In the genomic region with DNA sequence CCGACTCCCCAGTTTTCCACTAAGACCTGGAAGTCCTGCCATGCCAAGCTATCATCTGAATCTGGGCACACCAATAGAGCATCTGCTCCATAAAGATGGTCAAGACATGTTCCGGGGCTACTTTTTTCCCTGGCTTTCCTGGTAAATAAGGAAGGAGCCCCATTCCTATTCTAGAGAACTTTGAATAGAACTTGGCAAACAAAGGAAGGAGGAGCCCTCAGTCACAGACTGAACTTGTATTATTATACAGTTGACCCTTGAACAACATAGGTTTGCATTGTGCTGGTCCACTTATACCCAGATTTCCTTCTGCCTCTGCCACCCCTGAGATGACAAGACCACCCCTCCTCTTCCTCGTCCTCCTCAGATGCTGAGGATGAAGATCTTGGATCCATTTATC, we compare ENCODE assay signal across 26 cellular contexts.
DNase-seq lines count a peak whose midpoint lies in the region; ATAC-seq and TF ChIP-seq lines count a peak whose summit lies in the region.
"Had no signal": no experiment of that assay in that cellular context is flagged by ENCODE, and none has a peak within 500 bp of the region (broad histone marks: within the 10 kb centered on the region; RNA-seq: fewer than 3 reads in every experiment).

No MANE protein-coding gene starts in this region.

- peaks cover 44% of the 10 kb centered on the region for H3K4me1 Mint-ChIP-seq in nephron
- H3K4me1 Mint-ChIP-seq: GM23338 had no signal

- peak overlapping the region; percentile 20 to 83 (median 62) for H3K27ac Mint-ChIP-seq in nephron
- H3K27ac Mint-ChIP-seq: GM23338, HFFc6 had no signal

- no peaks in the 10 kb centered on the region for H3K27me3 ChIP-seq in transverse colon
- H3K27me3 ChIP-seq: SJCRH30 had no signal

- peak; percentile 62 for DNase-seq in DMS53 (lab: John Stamatoyannopoulos, UW)
- DNase-seq in DMS53 treated with DMSO at 0.1 percent for 48 hours (lab: John Stamatoyannopoulos, UW; ENCODE audit: unreplicated experiment), result no peak
- peak; percentile 13 to 33 for DNase-seq in left colon
- DNase-seq in transverse colon, result peak; percentile 10
- DNase-seq in coronary artery (ENCODE audit: low spot score), result no peak
- DNase-seq in ureter (ENCODE audit: low spot score), result no peak
- no peak for DNase-seq in activated T-cell treated with anti-CD3 and anti-CD28 coated beads for 4 hours
- DNase-seq: 8988T; DMS153; HFFc6; Kasumi-1; NCI-H1092 treated with DMSO at 0.1 percent for 48 hours; NCI-H1436 treated with DMSO at 0.1 percent for 48 hours; NCI-H187 treated with DMSO at 0.1 percent for 48 hours; NCI-H2171 treated with DMSO at 0.1 percent for 48 hours; NCI-H446; NCI-H524 treated with DMSO at 0.1 percent for 48 hours; NCI-H82; NK-92 treated with Interleukin-12 subunit alpha and Interleukin-12 subunit beta, amount 100 ng/mL, for 24 hours; PC-9; SJCRH30 had no signal

- no peaks in the 10 kb centered on the region for H3K36me3 Mint-ChIP-seq in nephron (ENCODE audit: low read depth)

- WGBS in transverse colon (ENCODE audit: low coverage in 1 of 2), 2 donors, result 43 to 68% methylated on average over 1 to 3 of the region's 3 CpGs

- ATAC-seq in left colon, result peak; percentile 71
- ATAC-seq: GM23338, K562, Right ventricle myocardium inferior had no signal

- in situ Hi-C loops in transverse colon (cut with MboI; ENCODE audit: low pct_ligation_motif_present in 1 of 4, low pct_unique_long_range_greater_than_20kb in 1 of 4, low sequenced_read_pairs in 3 of 4), result no loop called here

- H3K4me1 ChIP-seq in transverse colon, result peaks cover 3 to 35% (median 6%) of the 10 kb centered on the region in 4 donors
- H3K4me1 ChIP-seq: HAP-1 had no signal

- H3K27ac ChIP-seq in transverse colon, result peak overlapping the region; percentile 50 to 68 (median 57)
- no peak overlapping the region for H3K27ac ChIP-seq in coronary artery
- H3K27ac ChIP-seq: PC-9, SJCRH30 had no signal

- TF ChIP-seq POLR2A in transverse colon (IDR thresholded peaks at IDR 0.05), result no peak

- H3K36me3 ChIP-seq in transverse colon, result no peaks in the 10 kb centered on the region
- H3K36me3 ChIP-seq: HAP-1, SJCRH30 had no signal

- no peaks in the 10 kb centered on the region for H3K27me3 Mint-ChIP-seq in nephron (ENCODE audit: low read depth)

- no peak for TF ChIP-seq EP300 in transverse colon (IDR thresholded peaks at IDR 0.05; ENCODE audit: low read depth)

- intact Hi-C loops in left colon (cut with DNase I, micrococcal nuclease) (no loop called here), transverse colon (cut with DNase I; ENCODE audit: low total_unique reads) (no loop called here)

- H3K9me3 Mint-ChIP-seq in nephron, result no peaks in the 10 kb centered on the region
- H3K9me3 Mint-ChIP-seq: GM23338, HFFc6 had no signal

- H3K9me3 ChIP-seq in transverse colon, result no peaks in the 10 kb centered on the region
- H3K9me3 ChIP-seq: HAP-1 had no signal

- no peak overlapping the region for H3K4me3 Mint-ChIP-seq in nephron
- H3K4me3 Mint-ChIP-seq: GM23338, HFFc6 had no signal

- H3K4me3 ChIP-seq in transverse colon (peak overlapping the region in 1 of 4 donors; percentile 4), coronary artery (no peak overlapping the region)
- H3K4me3 ChIP-seq: GM23338, HAP-1, K562, PC-9, SJCRH30 had no signal

- TF ChIP-seq CTCF in nephron (IDR thresholded peaks at IDR 0.05; ENCODE audit: unreplicated experiment in 3 of 3) (no peak), transverse colon (IDR thresholded peaks at IDR 0.05) (no peak), coronary artery (IDR thresholded peaks at IDR 0.05) (no peak)

Comparison
In these comparisons a context has a peak if more than half of its experiments do, and no peak if none do; other contexts are left out.
1. DNase-seq: peak in DMS53 (single experiment), left colon (2 of 2) and transverse colon (single experiment); none in DMS53 treated with DMSO at 0.1 percent for 48 hours (single experiment), coronary artery (single experiment), ureter (single experiment) and activated T-cell treated with anti-CD3 and anti-CD28 coated beads for 4 hours (single experiment).
2. H3K27ac ChIP-seq: peak in transverse colon (4 of 4); none in coronary artery (0 of 2).